Comparison of ENCODE assay signal across 8 cellular contexts in the genomic region with DNA sequence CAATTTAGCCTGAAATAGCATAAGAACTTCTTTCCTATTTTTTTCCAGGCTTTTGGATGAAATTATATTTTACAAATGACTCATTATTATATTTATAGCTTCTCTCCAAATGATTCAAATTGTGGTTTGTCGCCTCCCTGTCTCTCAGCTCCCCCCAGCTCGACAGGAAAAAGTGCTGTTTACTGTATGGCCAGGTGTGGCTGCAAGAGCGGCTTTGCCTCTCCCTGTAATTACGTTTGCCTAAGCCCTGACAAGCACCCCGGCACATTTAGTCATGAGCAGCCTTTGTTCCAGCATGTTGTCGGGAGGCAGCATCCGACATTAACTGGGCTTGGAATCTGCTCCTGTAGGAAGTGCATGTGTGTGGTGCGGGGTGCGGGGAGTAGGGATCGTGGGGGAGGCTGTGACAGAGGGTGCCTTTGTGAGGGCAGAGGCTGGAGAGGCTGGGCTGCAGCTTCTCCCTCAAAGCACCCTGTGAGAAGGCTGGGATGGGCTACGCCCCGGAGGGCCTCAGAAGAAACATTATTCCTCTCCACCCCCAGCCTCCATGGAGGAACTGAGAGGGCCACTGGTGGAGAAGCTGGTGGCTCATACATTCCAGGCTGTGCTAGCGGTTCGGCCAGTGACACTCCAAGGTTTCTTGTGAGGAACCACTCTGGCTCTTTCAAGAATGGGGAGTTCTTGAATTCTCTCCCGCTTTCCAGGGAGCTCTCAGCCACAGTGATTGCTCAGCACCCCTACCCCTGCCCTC. TPM values are rescaled to one million over a fixed set of nuclear protein-coding genes. Genes with fewer than 3 reads are reported as not detected.
A peak's percentile ranks its signal among the peaks of the same experiment; 100 is the strongest.
DNase-seq lines count a peak whose midpoint lies in the region; ATAC-seq and TF ChIP-seq lines count a peak whose summit lies in the region.

No MANE protein-coding gene starts in this region.

- H2AK5ac ChIP-seq in trophoblast cell (ENCODE audit: low read length), result no peak overlapping the region

- no peaks in the 10 kb centered on the region for H3K79me1 ChIP-seq in trophoblast cell (ENCODE audit: low read length)

- peaks cover 3 to 8% of the 10 kb centered on the region in 2 experiments for H3K4me1 ChIP-seq in trophoblast cell (ENCODE audit: control insufficient read depth in 1 of 2, insufficient read depth in 2 of 2, low read length in 2 of 2)

- no peak overlapping the region for H3K9ac ChIP-seq in trophoblast cell (ENCODE audit: low read length)

- intact Hi-C loops in activated CD4-positive, alpha-beta T cell treated with anti-CD3 and anti-CD28 coated beads, Interleukin-2, amount 10 ng/mL, durations not matched to agents 24 days and 14 days (cut with micrococcal nuclease), result no loop called here

- peaks cover 0 to 6% of the 10 kb centered on the region in 2 experiments for H3K36me3 ChIP-seq in trophoblast cell (ENCODE audit: control insufficient read depth in 1 of 2, insufficient read depth in 2 of 2, low read length in 2 of 2)

- H3K14ac ChIP-seq in trophoblast cell (ENCODE audit: low read length), result no peak overlapping the region

- H3K9me3 ChIP-seq in trophoblast cell (ENCODE audit: insufficient read depth, low read depth, low read length), result no peaks in the 10 kb centered on the region

- TF ChIP-seq CTCF in foreskin fibroblast (IDR thresholded peaks at IDR 0.05; ENCODE audit: low read depth, low read length), result no peak

- WGBS in trophoblast cell (ENCODE audit: extremely low coverage, insufficient coverage, insufficient read length), result no CpG with 5 or more reads among the region's 15 CpGs

- H3K27me3 Mint-ChIP-seq in activated CD4-positive, alpha-beta T cell treated with anti-CD3 and anti-CD28 coated beads, Interleukin-2, amount 10 ng/mL, durations not matched to agents 24 days and 14 days, result peaks cover 7% of the 10 kb centered on the region

- H3K23ac ChIP-seq in trophoblast cell (ENCODE audit: low read length), result no peak overlapping the region

- H3K79me2 ChIP-seq in trophoblast cell (ENCODE audit: control insufficient read depth, insufficient read depth, low read length, poor library complexity), result no peaks in the 10 kb centered on the region

- H3K4ac ChIP-seq in trophoblast cell (ENCODE audit: low read depth, low read length), result no peak overlapping the region

- peaks cover 3% of the 10 kb centered on the region for H3K27me3 ChIP-seq in trophoblast cell (ENCODE audit: insufficient read depth, low read length)

- peaks cover 1% of the 10 kb centered on the region for H3K36me3 Mint-ChIP-seq in activated CD4-positive, alpha-beta T cell treated with anti-CD3 and anti-CD28 coated beads, Interleukin-2, amount 10 ng/mL, durations not matched to agents 24 days and 14 days (ENCODE audit: low read depth)

- H2BK120ac ChIP-seq in trophoblast cell (ENCODE audit: insufficient read depth, low read length, poor library complexity), result no peak overlapping the region

- H4K8ac ChIP-seq in trophoblast cell (ENCODE audit: low read depth, low read length), result no peak overlapping the region

- H2AFZ ChIP-seq in trophoblast cell (ENCODE audit: insufficient read depth, low read length, poor library complexity), result peak overlapping the region; percentile 62

- H3K4me3 Mint-ChIP-seq in activated CD4-positive, alpha-beta T cell treated with anti-CD3 and anti-CD28 coated beads, Interleukin-2, amount 10 ng/mL, durations not matched to agents 24 days and 14 days, result peak overlapping the region; percentile 20

- H3K27ac Mint-ChIP-seq in activated CD4-positive, alpha-beta T cell treated with anti-CD3 and anti-CD28 coated beads, Interleukin-2, amount 10 ng/mL, durations not matched to agents 24 days and 14 days, result no peak overlapping the region

- H3K18ac ChIP-seq in trophoblast cell (ENCODE audit: low read length), result no peak overlapping the region

- ATAC-seq in GM19035 (IDR thresholded peaks at IDR 0.05; ENCODE audit: unreplicated experiment), result no peak

- DNase-seq in DMS79 (lab: John Stamatoyannopoulos, UW) (peak; percentile 48), NCI-H1694 treated with DMSO at 0.1 percent for 48 hours (lab: John Stamatoyannopoulos, UW) (peak; percentile 73), foreskin fibroblast (peak in 1 of 2 donors; percentile 66), trophoblast cell (no peak), GM19238 (ENCODE audit: insufficient read length, low spot score) (no peak)
- peak; percentile 73 for DNase-seq in activated CD4-positive, alpha-beta T cell treated with anti-CD3 and anti-CD28 coated beads, Interleukin-2, amount 10 ng/mL, durations not matched to agents 24 days and 14 days
- no peak for DNase-seq in effector CD4-positive, alpha-beta T cell

- H2BK5ac ChIP-seq in trophoblast cell (ENCODE audit: low read depth, low read length, poor library complexity), result no peak overlapping the region

- peak overlapping the region; percentile 16 to 25 for H3K4me3 ChIP-seq in foreskin fibroblast (ENCODE audit: low read depth in 1 of 2, low read length in 2 of 2)
- no peak overlapping the region for H3K4me3 ChIP-seq in trophoblast cell (ENCODE audit: low read depth, low read length)

- H2BK12ac ChIP-seq in trophoblast cell (ENCODE audit: low read length), result no peak overlapping the region

- peak overlapping the region; percentile 2 for H3K4me2 ChIP-seq in trophoblast cell (ENCODE audit: low read length)

- H4K12ac ChIP-seq in trophoblast cell (ENCODE audit: low read depth, low read length), result no peak overlapping the region

- peaks cover 18% of the 10 kb centered on the region for H3K4me1 Mint-ChIP-seq in activated CD4-positive, alpha-beta T cell treated with anti-CD3 and anti-CD28 coated beads, Interleukin-2, amount 10 ng/mL, durations not matched to agents 24 days and 14 days

- H3K27ac ChIP-seq in trophoblast cell (ENCODE audit: low read depth, low read length), result no peak overlapping the region

- H3K9me3 Mint-ChIP-seq in activated CD4-positive, alpha-beta T cell treated with anti-CD3 and anti-CD28 coated beads, Interleukin-2, amount 10 ng/mL, durations not matched to agents 24 days and 14 days, result peaks cover 3% of the 10 kb centered on the region

- H4K91ac ChIP-seq in trophoblast cell (ENCODE audit: low read depth, low read length), result no peak overlapping the region

RNA-seq across cellular contexts. Expression of a gene that starts 42.1 kb away (rescaled TPM):
- 81.4 and 82.7 TPM in 2 replicates for total RNA-seq in activated CD4-positive, alpha-beta T cell treated with anti-CD3 and anti-CD28 coated beads, Interleukin-2, amount 10 ng/mL, durations not matched to agents 24 days and 14 days
- polyA plus RNA-seq in trophoblast cell (2013), result 36.3 and 38.7 TPM in 2 replicates

RNA-seq across cellular contexts. Expression of a gene that starts 52.8 kb away (rescaled TPM):
- 8.3 and 10.7 TPM in 2 replicates for total RNA-seq in activated CD4-positive, alpha-beta T cell treated with anti-CD3 and anti-CD28 coated beads, Interleukin-2, amount 10 ng/mL, durations not matched to agents 24 days and 14 days
- polyA plus RNA-seq in trophoblast cell (2013), result 2.7 and 3.4 TPM in 2 replicates

Comparison
In these comparisons a context has a peak if more than half of its experiments do, and no peak if none do; other contexts are left out.
1. DNase-seq: peak in DMS79 (single experiment), NCI-H1694 treated with DMSO at 0.1 percent for 48 hours (single experiment) and activated CD4-positive, alpha-beta T cell treated with anti-CD3 and anti-CD28 coated beads, Interleukin-2, amount 10 ng/mL, durations not matched to agents 24 days and 14 days (single experiment); none in trophoblast cell (0 of 2), GM19238 (single experiment) and effector CD4-positive, alpha-beta T cell (single experiment).